Comparison of ENCODE assay signal across 2 cellular contexts in the genomic region with DNA sequence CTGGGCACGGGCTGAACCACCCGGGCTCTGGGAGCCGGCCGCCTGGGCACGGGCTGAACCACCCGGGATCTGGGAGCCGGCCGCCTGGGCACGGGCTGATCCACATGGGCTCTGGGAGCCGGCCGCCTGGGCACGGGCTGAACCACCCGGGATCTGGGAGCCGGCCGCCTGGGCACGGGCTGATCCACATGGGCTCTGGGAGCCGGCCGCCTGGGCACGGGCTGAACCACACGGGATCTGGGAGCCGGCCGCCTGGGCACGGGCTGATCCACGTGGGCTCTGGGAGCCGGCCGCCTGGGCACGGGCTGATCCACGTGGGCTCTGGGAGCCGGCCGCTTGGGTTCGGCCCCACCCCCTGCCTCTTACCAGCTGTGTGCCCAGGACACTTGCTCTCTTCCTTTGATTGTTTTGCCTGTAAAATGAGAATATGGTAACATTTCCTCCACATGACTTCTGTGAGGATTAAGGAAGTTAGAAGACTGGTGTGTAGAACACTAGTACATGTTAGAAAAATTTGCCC. TPM values are rescaled to one million over a fixed set of nuclear protein-coding genes. Genes with fewer than 3 reads are reported as not detected.
"Had no signal": no experiment of that assay in that cellular context is flagged by ENCODE, and none has a peak within 500 bp of the region (broad histone marks: within the 10 kb centered on the region; RNA-seq: fewer than 3 reads in every experiment).

No MANE protein-coding gene starts in this region.

RNA-seq across cellular contexts. Expression of a gene that starts 48.7 kb away (rescaled TPM):
- total RNA-seq: natural killer cell treated with Interleukin-12 subunit alpha and Interleukin-12 subunit beta and Interleukin-15 and Interleukin-18, amount 100 ng/mL, for 72 hours; smooth muscle cell had no signal
